Comparison of ENCODE assay signal across 9 cellular contexts in genomic region chr14:91396959-91397815, GRCh38.
A peak's percentile ranks its signal among the peaks of the same experiment; 100 is the strongest.
DNase-seq lines count a peak whose midpoint lies in the region; ATAC-seq and FAIRE-seq lines count a peak whose summit lies in the region.
"Had no signal": no experiment of that assay in that cellular context is flagged by ENCODE, and none has a peak within 500 bp of the region (broad histone marks: within the 10 kb centered on the region; RNA-seq: fewer than 3 reads in every experiment).

No MANE protein-coding gene starts in this region.

- peaks cover 2% of the 10 kb centered on the region for H3K9me3 Mint-ChIP-seq in activated naive CD4-positive, alpha-beta T cell treated with anti-CD3 and anti-CD28 coated beads, Interleukin-2, amount 10 ng/mL, durations not matched to agents 7 days and 5 days

- no peaks in the 10 kb centered on the region for H3K9me3 ChIP-seq in muscle layer of duodenum (ENCODE audit: control insufficient read depth in 1 of 2, low read length in 2 of 2)
- H3K9me3 ChIP-seq: SJSA1 had no signal

- CTCF ChIA-PET in activated naive CD4-positive, alpha-beta T cell treated with anti-CD3 and anti-CD28 coated beads, Interleukin-2, amount 10 ng/mL, durations not matched to agents 7 days and 5 days (lab: Charles Lee): interaction anchor here (0.8 to 4.5 kb wide), 11 partner anchors 9 to 74 kb away, joined by 3 to 44 read pairs (median 4); partner anchors contain the start of gene CCDC88C

- H3K4me1 ChIP-seq in muscle layer of duodenum (ENCODE audit: control insufficient read depth in 1 of 2, insufficient read depth in 2 of 2, low read length in 2 of 2): peaks cover 0 to 8% of the 10 kb centered on the region in 2 donors
- H3K4me1 ChIP-seq: SJSA1 had no signal

- DNase-seq in NCI-H2196 (lab: John Stamatoyannopoulos, UW; ENCODE audit: unreplicated experiment) (peak; percentile 38), SHP77 (lab: John Stamatoyannopoulos, UW) (no peak), RKO (ENCODE audit: low spot score) (no peak), RCC 7860 (ENCODE audit: low spot score) (no peak)
- DNase-seq in activated naive CD4-positive, alpha-beta T cell treated with anti-CD3 and anti-CD28 coated beads, Interleukin-2, amount 10 ng/mL, durations not matched to agents 7 days and 5 days: peak; percentile 87

- H3K27ac ChIP-seq in muscle layer of duodenum (ENCODE audit: low read length): peak overlapping the region; percentile 28
- H3K27ac ChIP-seq: SJSA1 had no signal

- FAIRE-seq in RCC 7860 (lab: Jason Lieb, UNC): no peak

- H3K27me3 ChIP-seq in muscle layer of duodenum (ENCODE audit: low read depth, low read length): no peaks in the 10 kb centered on the region
- H3K27me3 ChIP-seq: SJSA1 had no signal

- H3K36me3 ChIP-seq in muscle layer of duodenum (ENCODE audit: control insufficient read depth in 1 of 2, insufficient read depth in 2 of 2, low read length in 2 of 2): no peaks in the 10 kb centered on the region
- H3K36me3 ChIP-seq: SJSA1 had no signal

- ATAC-seq in GM18870 (IDR thresholded peaks at IDR 0.05; ENCODE audit: unreplicated experiment): peak; percentile 41
- peak; percentile 51 for ATAC-seq in HG02763 (IDR thresholded peaks at IDR 0.05; ENCODE audit: unreplicated experiment)

- H3K36me3 Mint-ChIP-seq in activated naive CD4-positive, alpha-beta T cell treated with anti-CD3 and anti-CD28 coated beads, Interleukin-2, amount 10 ng/mL, durations not matched to agents 7 days and 5 days: peaks cover 46% of the 10 kb centered on the region

- peak overlapping the region in 1 of 2 donors; percentile 18 for H3K4me3 ChIP-seq in muscle layer of duodenum (ENCODE audit: low read depth in 1 of 2, low read length in 2 of 2)
- H3K4me3 ChIP-seq: SJSA1 had no signal

- no peaks in the 10 kb centered on the region for H3K27me3 Mint-ChIP-seq in activated naive CD4-positive, alpha-beta T cell treated with anti-CD3 and anti-CD28 coated beads, Interleukin-2, amount 10 ng/mL, durations not matched to agents 7 days and 5 days

- H3K4me1 Mint-ChIP-seq in activated naive CD4-positive, alpha-beta T cell treated with anti-CD3 and anti-CD28 coated beads, Interleukin-2, amount 10 ng/mL, durations not matched to agents 7 days and 5 days: peaks cover 93% of the 10 kb centered on the region

- peak overlapping the region; percentile 90 for H3K27ac Mint-ChIP-seq in activated naive CD4-positive, alpha-beta T cell treated with anti-CD3 and anti-CD28 coated beads, Interleukin-2, amount 10 ng/mL, durations not matched to agents 7 days and 5 days

- peak overlapping the region; percentile 72 for H3K4me3 Mint-ChIP-seq in activated naive CD4-positive, alpha-beta T cell treated with anti-CD3 and anti-CD28 coated beads, Interleukin-2, amount 10 ng/mL, durations not matched to agents 7 days and 5 days

Comparison
In these comparisons a context has a peak if more than half of its experiments do, and no peak if none do; other contexts are left out.
1. DNase-seq: peak in NCI-H2196 (single experiment) and activated naive CD4-positive, alpha-beta T cell treated with anti-CD3 and anti-CD28 coated beads, Interleukin-2, amount 10 ng/mL, durations not matched to agents 7 days and 5 days (single experiment); none in SHP77 (0 of 2), RKO (single experiment) and RCC 7860 (single experiment).